ENCODE assay signal across 19 cellular contexts in the genomic region with DNA sequence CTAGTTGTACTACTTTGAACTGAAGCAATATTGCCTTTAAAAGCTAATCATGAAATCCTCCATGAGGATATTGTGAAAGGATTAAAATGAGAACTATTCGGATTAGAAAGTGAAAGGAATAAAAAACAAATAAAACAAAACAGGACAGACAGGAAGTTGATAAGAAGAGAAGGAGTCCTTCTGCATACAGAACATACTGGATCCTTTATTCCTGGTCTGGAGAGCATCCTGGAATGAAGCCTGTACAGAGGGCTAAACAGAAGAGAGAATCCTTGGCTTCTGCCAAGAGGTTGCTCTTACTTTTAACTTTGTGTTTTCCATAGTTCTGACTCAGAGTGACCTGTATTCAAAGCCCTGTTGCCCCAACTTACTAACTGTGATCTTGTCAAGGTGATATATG. TPM values are rescaled to one million over a fixed set of nuclear protein-coding genes. Genes with fewer than 3 reads are reported as not detected.
DNase-seq lines count a peak whose midpoint lies in the region; ATAC-seq and TF ChIP-seq lines count a peak whose summit lies in the region.
"Had no signal": no experiment of that assay in that cellular context is flagged by ENCODE, and none has a peak within 500 bp of the region (broad histone marks: within the 10 kb centered on the region; RNA-seq: fewer than 3 reads in every experiment).

No MANE protein-coding gene starts in this region.

- H3K27ac ChIP-seq in right atrium auricular region (no peak overlapping the region), mesodermal cell (ENCODE audit: low read depth, low read length, severe bottlenecking) (peak overlapping the region; percentile 58)
- H3K27ac ChIP-seq: SJSA1, skin epidermis had no signal

- TF ChIP-seq CTCF in right atrium auricular region (IDR thresholded peaks at IDR 0.05): no peak
- no peak for TF ChIP-seq CTCF in fibroblast of pulmonary artery (IDR thresholded peaks at IDR 0.05; ENCODE audit: low read length, missing control alignments)
- no peak for TF ChIP-seq CTCF in lower leg skin (IDR thresholded peaks at IDR 0.05)

- no peak for TF ChIP-seq POLR2A in lower leg skin (IDR thresholded peaks at IDR 0.05)

- intact Hi-C loops in left cardiac atrium (cut with DNase I) (no loop called here), lower leg skin (cut with DNase I; ENCODE audit: low total_unique reads) (no loop called here)

- no peaks in the 10 kb centered on the region for H3K36me3 ChIP-seq in right atrium auricular region
- H3K36me3 ChIP-seq in mesodermal cell (ENCODE audit: control insufficient read depth, insufficient read depth, low read length): no peaks in the 10 kb centered on the region
- H3K36me3 ChIP-seq: SJSA1 had no signal

- H3K4me3 ChIP-seq in right atrium auricular region: no peak overlapping the region
- no peak overlapping the region for H3K4me3 ChIP-seq in fibroblast of pulmonary artery (replicated peaks; ENCODE audit: low read depth, low read length)
- H3K4me3 ChIP-seq in mesodermal cell (ENCODE audit: extremely low read depth, insufficient read depth, low read length, poor library complexity, severe bottlenecking): no peak overlapping the region
- no peak overlapping the region for H3K4me3 ChIP-seq in lower leg skin (ENCODE audit: low read depth, poor library complexity, severe bottlenecking)
- H3K4me3 ChIP-seq: SJSA1, skin epidermis had no signal

- no peaks in the 10 kb centered on the region for H3K27me3 ChIP-seq in right atrium auricular region
- H3K27me3 ChIP-seq: SJSA1 had no signal

- peaks cover 0 to 5% of the 10 kb centered on the region in 2 donors for H3K9me3 ChIP-seq in right atrium auricular region
- H3K9me3 ChIP-seq in mesodermal cell (ENCODE audit: control insufficient read depth, low read length): peaks cover 11% of the 10 kb centered on the region
- H3K9me3 ChIP-seq: SJSA1 had no signal

- H3K4me1 ChIP-seq in right atrium auricular region (peaks cover 0 to 15% of the 10 kb centered on the region in 2 donors), mesodermal cell (ENCODE audit: control insufficient read depth, insufficient read depth, low read length, poor library complexity, severe bottlenecking) (no peaks in the 10 kb centered on the region)

- ATAC-seq in left cardiac atrium (peak; percentile 37 to 44), GM21423 (IDR thresholded peaks at IDR 0.05; ENCODE audit: unreplicated experiment) (no peak)
- ATAC-seq: stimulated activated effector memory CD8-positive, alpha-beta T cell treated with anti-CD3 and anti-CD28 coated beads, Interleukin-12 subunit alpha, Interleukin-12 subunit beta, amount 100 ng/mL, for 72 hours had no signal

- no CpG with 5 or more reads among the region's 1 CpG for WGBS in mesodermal cell (ENCODE audit: insufficient coverage in 2 of 2), 2 experiments
- WGBS in lower leg skin, 2 donors: 10 to 22% methylated on average over 1 of the region's 1 CpG

- DNase-seq in left cardiac atrium: no peak
- DNase-seq in right atrium auricular region (ENCODE audit: low spot score): no peak
- peak; percentile 47 for DNase-seq in fibroblast of pulmonary artery (ENCODE audit: low read depth)
- no peak for DNase-seq in SIG-M5 (lab: John Stamatoyannopoulos, UW)
- DNase-seq in HuH-7.5 (ENCODE audit: low spot score): no peak
- no peak for DNase-seq in lower leg skin (ENCODE audit: low spot score in 2 of 2)
- DNase-seq: activated CD4-positive, alpha-beta T cell treated with anti-CD3 and anti-CD28 coated beads for 4 hours; activated CD8-positive, alpha-beta memory T cell treated with anti-CD3 and anti-CD28 coated beads, Interleukin-2, amount 50 U/mL, for 48 hours; activated naive CD4-positive, alpha-beta T cell treated with Interleukin-2 at 50 U/mL for 16 hours; KG1; mesenchymal stem cell; NCI-H2227 treated with DMSO at 0.1 percent for 48 hours; NK-92 treated with Interleukin-12 subunit alpha and Interleukin-12 subunit beta, amount 100 ng/mL, for 24 hours; trophoblast cell had no signal

RNA-seq across cellular contexts. Expression of a gene that starts 45.0 kb away (rescaled TPM):
- 10 to 100 TPM; 64.9 to 70.6 TPM for total RNA-seq in left cardiac atrium
- 10 to 100 TPM; 30.6 to 61.2 TPM for total RNA-seq in right atrium auricular region
- polyA plus RNA-seq in mesodermal cell (2013, experiment 1 of 2): 29.8 TPM
- 26.5 TPM for polyA plus RNA-seq in mesodermal cell (2013, experiment 2 of 2)
- 10 to 100 TPM; 22.6 to 44.0 (median 30.2) TPM for total RNA-seq in lower leg skin
